In the genomic region with DNA sequence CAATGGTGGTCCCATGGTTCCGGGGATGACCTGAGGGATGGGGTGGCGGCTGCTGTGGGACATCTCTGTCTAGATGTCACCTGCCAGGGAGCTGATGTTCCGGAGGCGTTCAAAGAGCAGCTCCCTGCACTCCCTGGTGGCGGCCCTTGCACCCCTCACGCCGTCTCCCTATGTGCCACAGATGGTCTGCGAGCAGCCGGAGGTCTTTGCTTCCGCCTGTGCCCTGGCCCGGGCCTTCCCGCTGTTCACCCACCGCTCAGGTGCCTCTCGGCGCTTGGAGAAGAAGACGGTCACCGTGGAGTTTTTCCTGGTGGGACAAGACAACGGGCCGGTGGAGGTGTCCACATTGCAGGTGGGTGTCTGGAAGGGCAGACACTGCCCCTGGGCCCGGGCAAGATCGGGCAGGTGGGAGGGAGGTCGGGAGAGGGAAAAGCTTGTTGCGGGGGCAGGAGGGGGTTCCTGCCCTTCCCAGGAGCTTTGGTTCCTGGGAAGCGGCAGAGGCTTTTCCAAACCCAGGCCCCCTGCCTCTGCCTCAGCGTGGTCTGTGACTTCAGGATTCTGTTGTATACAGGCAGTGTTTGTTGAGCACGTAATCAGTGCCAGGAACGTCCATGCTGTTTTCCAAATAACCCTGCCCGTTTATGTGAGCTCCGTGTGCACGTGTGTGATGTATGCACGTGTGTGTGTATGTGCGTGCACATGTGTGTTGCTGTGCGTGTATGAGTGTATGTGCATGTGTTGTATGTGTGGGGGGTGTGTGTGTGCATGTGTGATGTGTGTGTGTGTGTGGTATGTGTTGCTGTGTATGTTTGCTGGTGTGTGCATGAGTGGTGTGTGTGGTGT, we compare ENCODE assay signal across 1 cellular context.
TF ChIP-seq lines count a peak whose summit lies in the region.

No MANE protein-coding gene starts in this region.

TF ChIP-seq in H1, 55 proteins besides CTCF, POLR2A, EP300 and RAD21:
- no peak for TF ChIP-seq SIRT6 (IDR thresholded peaks at IDR 0.05; ENCODE audit: low read length)
- TF ChIP-seq SP1 (IDR thresholded peaks at IDR 0.05; ENCODE audit: low read depth, low read length) = no peak
- no peak for TF ChIP-seq BRCA1 (IDR thresholded peaks at IDR 0.05; ENCODE audit: low read depth, low read length)
- TF ChIP-seq EZH2 (IDR thresholded peaks at IDR 0.05; ENCODE audit: low read depth, low read length, severe bottlenecking) = no peak
- no peak for TF ChIP-seq MAFK (IDR thresholded peaks at IDR 0.05; ENCODE audit: low read depth, low read length)
- no peak for TF ChIP-seq SRF (IDR thresholded peaks at IDR 0.05; ENCODE audit: low read depth, low read length)
- TF ChIP-seq, protein P1, sequence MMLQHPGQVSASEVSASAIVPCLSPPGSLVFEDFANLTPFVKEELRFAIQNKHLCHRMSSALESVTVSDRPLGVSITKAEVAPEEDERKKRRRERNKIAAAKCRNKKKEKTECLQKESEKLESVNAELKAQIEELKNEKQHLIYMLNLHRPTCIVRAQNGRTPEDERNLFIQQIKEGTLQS (IDR thresholded peaks at IDR 0.05; ENCODE audit: insufficient read depth, low read depth, low read length) = no peak
- TF ChIP-seq POU5F1 (IDR thresholded peaks at IDR 0.05; ENCODE audit: low read depth, low read length) = no peak
- no peak for TF ChIP-seq SUZ12 (IDR thresholded peaks at IDR 0.05; ENCODE audit: low read length)
- no peak for TF ChIP-seq SP2 (IDR thresholded peaks at IDR 0.05; ENCODE audit: low read length)
- TF ChIP-seq EGR1 (IDR thresholded peaks at IDR 0.05; ENCODE audit: borderline replicate concordance, low read depth, low read length) = no peak
- TF ChIP-seq POLR2AphosphoS5 (IDR thresholded peaks at IDR 0.05; ENCODE audit: low read depth, low read length) = no peak
- no peak for TF ChIP-seq FOSL1 (IDR thresholded peaks at IDR 0.05; ENCODE audit: insufficient read depth, low read depth, low read length)
